ENCODE assay signal across 9 cellular contexts in genomic region chr22:45212992-45213751, GRCh38. TPM values are rescaled to one million over a fixed set of nuclear protein-coding genes. Genes with fewer than 3 reads are reported as not detected.
DNase-seq lines count a peak whose midpoint lies in the region; ATAC-seq and TF ChIP-seq lines count a peak whose summit lies in the region.
"Had no signal": no experiment of that assay in that cellular context is flagged by ENCODE, and none has a peak within 500 bp of the region (broad histone marks: within the 10 kb centered on the region; RNA-seq: fewer than 3 reads in every experiment).

No MANE protein-coding gene starts in this region.

- H3K79me2 ChIP-seq in PC-3 (ENCODE audit: low read length), result no peaks in the 10 kb centered on the region

- no peaks in the 10 kb centered on the region for H4K20me1 ChIP-seq in PC-3 (ENCODE audit: low read length)

- no peak overlapping the region for H3K27ac Mint-ChIP-seq in T-cell
- H3K27ac Mint-ChIP-seq in activated CD4-positive, alpha-beta memory T cell treated with anti-CD3 and anti-CD28 coated beads for 36 hours, result no peak overlapping the region

- H3K36me3 Mint-ChIP-seq in T-cell, result peaks cover 15% of the 10 kb centered on the region
- H3K36me3 Mint-ChIP-seq in activated CD4-positive, alpha-beta memory T cell treated with anti-CD3 and anti-CD28 coated beads for 36 hours, result peaks cover 4% of the 10 kb centered on the region

- H3K9me3 ChIP-seq in PC-3 (ENCODE audit: low read length), result no peaks in the 10 kb centered on the region

- no peaks in the 10 kb centered on the region for H3K27me3 ChIP-seq in PC-3 (ENCODE audit: low read length)

- no peaks in the 10 kb centered on the region for H3K9me2 ChIP-seq in PC-3 (replicated peaks; ENCODE audit: low read length)

- H3K27ac ChIP-seq in PC-3 (ENCODE audit: low read length), result no peak overlapping the region

- POLR2A ChIA-PET in T-cell (lab: Charles Lee), result no interaction called here
- POLR2A ChIA-PET in PC-3 (lab: Charles Lee; ENCODE audit: unreplicated experiment), result no interaction called here
- POLR2A ChIA-PET in activated CD4-positive, alpha-beta memory T cell treated with anti-CD3 and anti-CD28 coated beads for 36 hours (lab: Charles Lee), result no interaction called here

- DNase-seq in EH (ENCODE audit: low read depth) (peak; percentile 66), SKM-1 (lab: John Stamatoyannopoulos, UW; ENCODE audit: unreplicated experiment) (peak; percentile 83), globus pallidus (ENCODE audit: low spot score) (peak; percentile 78), sciatic nerve (ENCODE audit: low spot score) (no peak), T-cell (no peak), NCI-H1417 (lab: John Stamatoyannopoulos, UW) (no peak), PC-3 (no peak)
- DNase-seq in activated CD4-positive, alpha-beta memory T cell treated with anti-CD3 and anti-CD28 coated beads for 36 hours, result no peak
- DNase-seq: KG1 had no signal

- no peak overlapping the region for H3K4me2 ChIP-seq in PC-3 (ENCODE audit: low read length)

- no peaks in the 10 kb centered on the region for H3F3A ChIP-seq in PC-3 (ENCODE audit: low read length, unreplicated experiment)

- no peak overlapping the region for H3K4me3 Mint-ChIP-seq in T-cell
- no peak overlapping the region for H3K4me3 Mint-ChIP-seq in activated CD4-positive, alpha-beta memory T cell treated with anti-CD3 and anti-CD28 coated beads for 36 hours

- no peaks in the 10 kb centered on the region for H3K27me3 Mint-ChIP-seq in T-cell
- H3K27me3 Mint-ChIP-seq in activated CD4-positive, alpha-beta memory T cell treated with anti-CD3 and anti-CD28 coated beads for 36 hours, result no peaks in the 10 kb centered on the region

- no peak for TF ChIP-seq CTCF in PC-3 (conservative IDR thresholded peaks at IDR 0.05; ENCODE audit: low read depth, low read length)

- peaks cover 13% of the 10 kb centered on the region for H3K4me1 ChIP-seq in PC-3 (ENCODE audit: insufficient read depth, low read length)

- no peaks in the 10 kb centered on the region for H3K9me3 Mint-ChIP-seq in T-cell
- no peaks in the 10 kb centered on the region for H3K9me3 Mint-ChIP-seq in activated CD4-positive, alpha-beta memory T cell treated with anti-CD3 and anti-CD28 coated beads for 36 hours

- no peak overlapping the region for H3K4me3 ChIP-seq in PC-3 (ENCODE audit: low read length)

- no peaks in the 10 kb centered on the region for H3K36me3 ChIP-seq in PC-3 (ENCODE audit: low read depth, low read length)

- no TSS peak for BruUV-seq in PC-3 (replicated peaks; lab: Mats Ljungman, UMichigan)

- ATAC-seq in sciatic nerve (peak; percentile 69), T-cell (replicated peaks in 1 of 4) (no peak), PC-3 (no peak)

- no peak overlapping the region for H3K9ac ChIP-seq in PC-3 (ENCODE audit: low read length)

- CTCF ChIA-PET in T-cell (lab: Charles Lee) (no interaction called here), PC-3 (lab: Charles Lee) (no interaction called here)
- CTCF ChIA-PET in activated CD4-positive, alpha-beta memory T cell treated with anti-CD3 and anti-CD28 coated beads for 36 hours (lab: Charles Lee), result no interaction called here

- H2AFZ ChIP-seq in PC-3 (ENCODE audit: low read length), result no peak overlapping the region

- peaks cover 0 to 7% (median 3%) of the 10 kb centered on the region in 3 donors for H3K4me1 Mint-ChIP-seq in T-cell
- H3K4me1 Mint-ChIP-seq in activated CD4-positive, alpha-beta memory T cell treated with anti-CD3 and anti-CD28 coated beads for 36 hours (ENCODE audit: low read depth), result peaks cover 3% of the 10 kb centered on the region

- intact Hi-C loops in sciatic nerve (cut with DNase I), result no loop called here
- intact Hi-C loops in PC-3 (cut with micrococcal nuclease), result no loop called here
- intact Hi-C loops in activated CD4-positive, alpha-beta memory T cell treated with anti-CD3 and anti-CD28 coated beads for 36 hours (cut with micrococcal nuclease), result no loop called here

RNA-seq across cellular contexts. Expression of gene KIAA0930, which starts 27.5 kb away (rescaled TPM):
- total RNA-seq in sciatic nerve (119 TPM), T-cell (10 to 100 TPM; 21.2 to 40.2 (median 30.8) TPM), PC-3 (2014; rRNA removed) (29.8 and 39.2 TPM in 2 replicates)
- 10 to 100 TPM; 31.1 to 31.9 TPM for total RNA-seq in activated CD4-positive, alpha-beta memory T cell treated with anti-CD3 and anti-CD28 coated beads for 36 hours

RNA-seq across cellular contexts. Expression of gene NUP50, which starts 49.4 kb away (rescaled TPM):
- total RNA-seq in sciatic nerve (55.9 TPM), T-cell (100 to 1,000 TPM in 4 of 5 donors, 10 to 100 TPM in 1; 97.0 to 151 (median 126) TPM), PC-3 (2014; rRNA removed) (65.0 and 69.9 TPM in 2 replicates)
- total RNA-seq in activated CD4-positive, alpha-beta memory T cell treated with anti-CD3 and anti-CD28 coated beads for 36 hours, result 100 to 1,000 TPM; 150 to 156 TPM

Comparison
In these comparisons a context has a peak if more than half of its experiments do, and no peak if none do; other contexts are left out.
1. DNase-seq: peak in EH (single experiment), SKM-1 (single experiment) and globus pallidus (single experiment); none in sciatic nerve (single experiment), T-cell (0 of 34), NCI-H1417 (0 of 3), PC-3 (single experiment) and activated CD4-positive, alpha-beta memory T cell treated with anti-CD3 and anti-CD28 coated beads for 36 hours (single experiment).